In the genomic region with DNA sequence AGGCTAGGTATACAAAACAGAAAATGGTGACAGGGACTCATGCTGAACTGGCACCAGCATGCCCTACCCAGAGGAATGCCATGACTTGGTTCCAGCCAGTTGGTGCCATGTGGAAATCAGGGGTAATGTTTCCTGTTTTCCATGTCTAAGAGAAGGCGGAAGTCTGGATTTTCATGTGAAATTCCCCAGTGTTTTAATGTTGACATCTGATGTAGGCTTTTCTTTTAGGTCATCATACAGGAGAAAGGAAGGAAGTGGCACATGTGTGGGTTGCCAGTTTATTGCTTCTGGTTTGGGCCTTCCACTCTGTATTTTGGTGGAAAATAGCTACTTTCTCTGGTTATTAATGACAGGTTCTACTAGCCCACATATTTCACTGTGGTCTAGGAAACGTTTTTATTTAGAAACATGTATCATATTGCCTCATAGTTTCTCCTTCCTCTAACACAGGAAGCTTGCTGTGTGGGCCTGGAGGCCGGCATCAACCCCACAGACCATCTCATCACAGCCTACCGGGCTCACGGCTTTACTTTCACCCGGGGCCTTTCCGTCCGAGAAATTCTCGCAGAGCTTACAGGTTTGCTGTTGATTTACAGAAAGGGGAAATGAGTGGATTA, we compare ENCODE assay signal across 12 cellular contexts. TPM values are rescaled to one million over a fixed set of nuclear protein-coding genes. Genes with fewer than 3 reads are reported as not detected.
DNase-seq lines count a peak whose midpoint lies in the region; ATAC-seq and TF ChIP-seq lines count a peak whose summit lies in the region.
"Had no signal": no experiment of that assay in that cellular context is flagged by ENCODE, and none has a peak within 500 bp of the region (broad histone marks: within the 10 kb centered on the region; RNA-seq: fewer than 3 reads in every experiment).

No MANE protein-coding gene starts in this region.

- peaks cover 26% of the 10 kb centered on the region for H3K79me2 ChIP-seq in MM.1S (ENCODE audit: low read length)

- peaks cover 0 to 3% of the 10 kb centered on the region in 2 donors for H3K27me3 Mint-ChIP-seq in CD8-positive, alpha-beta memory T cell
- H3K27me3 Mint-ChIP-seq in activated CD4-positive, alpha-beta memory T cell treated with anti-CD3 and anti-CD28 coated beads, Interleukin-2, amount 10 ng/mL, durations not matched to agents 7 days and 5 days, result no peaks in the 10 kb centered on the region
- no peaks in the 10 kb centered on the region for H3K27me3 Mint-ChIP-seq in mesothelial cell of epicardium (ENCODE audit: low read depth)

- H3K4me1 Mint-ChIP-seq in CD8-positive, alpha-beta memory T cell, result peaks cover 23 to 40% (median 28%) of the 10 kb centered on the region in 3 donors
- peaks cover 30% of the 10 kb centered on the region for H3K4me1 Mint-ChIP-seq in activated CD4-positive, alpha-beta memory T cell treated with anti-CD3 and anti-CD28 coated beads, Interleukin-2, amount 10 ng/mL, durations not matched to agents 7 days and 5 days
- no peaks in the 10 kb centered on the region for H3K4me1 Mint-ChIP-seq in mesothelial cell of epicardium

- H3K4me2 ChIP-seq in MM.1S (ENCODE audit: low read depth, low read length), result no peak overlapping the region

- H3K9me2 ChIP-seq in MM.1S (replicated peaks; ENCODE audit: insufficient read depth, low read length), result no peaks in the 10 kb centered on the region

- TF ChIP-seq CTCF in MM.1S (IDR thresholded peaks at IDR 0.05; ENCODE audit: low read length) (no peak), mesothelial cell of epicardium (IDR thresholded peaks at IDR 0.05; ENCODE audit: unreplicated experiment) (no peak)

- POLR2A ChIA-PET in CD8-positive, alpha-beta memory T cell (lab: Charles Lee), result no interaction called here
- POLR2A ChIA-PET in activated CD4-positive, alpha-beta memory T cell treated with anti-CD3 and anti-CD28 coated beads, Interleukin-2, amount 10 ng/mL, durations not matched to agents 7 days and 5 days (lab: Charles Lee), result interaction anchor here (0.7 kb wide), 1 partner anchor 10 kb away, joined by 3 read pairs; no protein-coding TSS in a partner anchor

- ATAC-seq in GM19372 (IDR thresholded peaks at IDR 0.05; ENCODE audit: low read depth, unreplicated experiment) (peak; percentile 91), HG03095 (IDR thresholded peaks at IDR 0.05; ENCODE audit: unreplicated experiment) (peak; percentile 89)

- H3K9me3 ChIP-seq in CD8-positive, alpha-beta memory T cell (ENCODE audit: low read length), result no peaks in the 10 kb centered on the region
- H3K9me3 ChIP-seq in MM.1S (replicated peaks; ENCODE audit: insufficient read depth, low read length), result no peaks in the 10 kb centered on the region
- H3K9me3 ChIP-seq in MG63, result no peaks in the 10 kb centered on the region

- peaks cover 14% of the 10 kb centered on the region for H3K36me3 ChIP-seq in CD8-positive, alpha-beta memory T cell (ENCODE audit: insufficient read depth, low read length)
- H3K36me3 ChIP-seq in MM.1S (replicated peaks; ENCODE audit: insufficient read depth, low read length) (no peaks in the 10 kb centered on the region; the same call in 1 of the 2 replicates), MG63 (peaks cover 18% of the 10 kb centered on the region)

- no peak for DNase-seq in CD8-positive, alpha-beta memory T cell
- peak; percentile 31 for DNase-seq in activated CD4-positive, alpha-beta memory T cell treated with anti-CD3 and anti-CD28 coated beads, Interleukin-2, amount 10 ng/mL, durations not matched to agents 7 days and 5 days
- no peak for DNase-seq in MM.1S
- DNase-seq in NCI-H2171 treated with DMSO at 0.1 percent for 48 hours (lab: John Stamatoyannopoulos, UW), result no peak
- no peak for DNase-seq in mesothelial cell of epicardium (ENCODE audit: low spot score in 2 of 2, unreplicated experiment in 2 of 2)
- no peak for DNase-seq in MG63
- DNase-seq: activated CD4-positive, alpha-beta T cell treated with anti-CD3 and anti-CD28 coated beads, Interleukin-2, amount 50 U/mL, for 1 hour; EL; NCI-H1417 had no signal

- H3K9me3 Mint-ChIP-seq in CD8-positive, alpha-beta memory T cell, result no peaks in the 10 kb centered on the region
- H3K9me3 Mint-ChIP-seq in activated CD4-positive, alpha-beta memory T cell treated with anti-CD3 and anti-CD28 coated beads, Interleukin-2, amount 10 ng/mL, durations not matched to agents 7 days and 5 days, result no peaks in the 10 kb centered on the region
- peaks cover 20% of the 10 kb centered on the region for H3K9me3 Mint-ChIP-seq in mesothelial cell of epicardium

- no peak overlapping the region for H2AFZ ChIP-seq in MM.1S (ENCODE audit: low read length)

- no peaks in the 10 kb centered on the region for H3K4me1 ChIP-seq in CD8-positive, alpha-beta memory T cell (ENCODE audit: insufficient read depth, low read length)
- H3K4me1 ChIP-seq in MM.1S (ENCODE audit: low read length), result no peaks in the 10 kb centered on the region

- peak overlapping the region; percentile 67 to 96 (median 86) for H3K27ac Mint-ChIP-seq in CD8-positive, alpha-beta memory T cell
- peak overlapping the region; percentile 85 for H3K27ac Mint-ChIP-seq in activated CD4-positive, alpha-beta memory T cell treated with anti-CD3 and anti-CD28 coated beads, Interleukin-2, amount 10 ng/mL, durations not matched to agents 7 days and 5 days
- H3K27ac Mint-ChIP-seq in mesothelial cell of epicardium, result no peak overlapping the region

- CTCF ChIA-PET in CD8-positive, alpha-beta memory T cell (lab: Charles Lee), result no interaction called here
- CTCF ChIA-PET in activated CD4-positive, alpha-beta memory T cell treated with anti-CD3 and anti-CD28 coated beads, Interleukin-2, amount 10 ng/mL, durations not matched to agents 7 days and 5 days (lab: Charles Lee), result no interaction called here

- peak overlapping the region; percentile 9 for H3K27ac ChIP-seq in CD8-positive, alpha-beta memory T cell (ENCODE audit: low read depth, low read length)
- H3K27ac ChIP-seq in MM.1S (ENCODE audit: low read length), result no peak overlapping the region
- H3K27ac ChIP-seq: epithelial cell of prostate had no signal

- H3K36me3 Mint-ChIP-seq in CD8-positive, alpha-beta memory T cell, result peaks cover 4 to 63% (median 6%) of the 10 kb centered on the region in 3 donors
- peaks cover 38% of the 10 kb centered on the region for H3K36me3 Mint-ChIP-seq in activated CD4-positive, alpha-beta memory T cell treated with anti-CD3 and anti-CD28 coated beads, Interleukin-2, amount 10 ng/mL, durations not matched to agents 7 days and 5 days (ENCODE audit: low read depth)
- H3K36me3 Mint-ChIP-seq in mesothelial cell of epicardium, result peaks cover 11% of the 10 kb centered on the region

- no peaks in the 10 kb centered on the region for H3K27me3 ChIP-seq in CD8-positive, alpha-beta memory T cell (ENCODE audit: insufficient read depth, low read length, poor library complexity, severe bottlenecking)
- H3K27me3 ChIP-seq in MM.1S (replicated peaks; ENCODE audit: insufficient read depth, low read length), result no peaks in the 10 kb centered on the region
- H3K27me3 ChIP-seq in MG63, result no peaks in the 10 kb centered on the region

- H3K9ac ChIP-seq in MM.1S (ENCODE audit: low read length), result no peak overlapping the region

- H3K4me3 Mint-ChIP-seq in CD8-positive, alpha-beta memory T cell, result peak overlapping the region in 6 of 7 donors; percentile 2 to 81 (median 47)
- H3K4me3 Mint-ChIP-seq in activated CD4-positive, alpha-beta memory T cell treated with anti-CD3 and anti-CD28 coated beads, Interleukin-2, amount 10 ng/mL, durations not matched to agents 7 days and 5 days, result peak overlapping the region; percentile 26
- H3K4me3 Mint-ChIP-seq in mesothelial cell of epicardium, result no peak overlapping the region

- no peaks in the 10 kb centered on the region for H4K20me1 ChIP-seq in MM.1S (ENCODE audit: insufficient read depth, low read length)

- H3F3A ChIP-seq in MM.1S (ENCODE audit: insufficient read depth, low read length), result no peaks in the 10 kb centered on the region

- no peak overlapping the region for H3K4me3 ChIP-seq in CD8-positive, alpha-beta memory T cell (ENCODE audit: low read length)
- H3K4me3 ChIP-seq in MM.1S (ENCODE audit: low read length) (no peak overlapping the region), MG63 (no peak overlapping the region)

RNA-seq across cellular contexts. Expression of gene PDHA1, which starts 7.2 kb away (rescaled TPM):
- 100 to 1,000 TPM; 251 to 265 TPM for total RNA-seq in CD8-positive, alpha-beta memory T cell
- 81.6 TPM for polyA plus RNA-seq in CD8-positive, alpha-beta memory T cell
- total RNA-seq in activated CD4-positive, alpha-beta memory T cell treated with anti-CD3 and anti-CD28 coated beads, Interleukin-2, amount 10 ng/mL, durations not matched to agents 7 days and 5 days, result 100 to 1,000 TPM; 134 to 142 TPM
- total RNA-seq in mesothelial cell of epicardium, result 149 to 156 TPM (median 155 TPM) in 3 replicates
- 158 and 347 TPM in 2 replicates for total RNA-seq in MG63 (2014; rRNA removed; shearing (Covaris generic); ENCODE audit: low replicate concordance)
